Comparison of ENCODE assay signal across 9 cellular contexts in genomic region chr4:102678107-102678506, GRCh38.
"Had no signal": no experiment of that assay in that cellular context is flagged by ENCODE, and none has a peak within 500 bp of the region (broad histone marks: within the 10 kb centered on the region; RNA-seq: fewer than 3 reads in every experiment).

No MANE protein-coding gene starts in this region.

- H3K27ac ChIP-seq: gastrocnemius medialis, heart right ventricle, parathyroid adenoma had no signal

- H3K27me3 ChIP-seq: gastrocnemius medialis, heart right ventricle had no signal

- H3K36me3 ChIP-seq: gastrocnemius medialis had no signal

- H3K4me3 ChIP-seq: gastrocnemius medialis, heart right ventricle had no signal

- H3K9me3 ChIP-seq: gastrocnemius medialis had no signal

- DNase-seq: activated CD4-positive, alpha-beta T cell treated with anti-CD3 and anti-CD28 coated beads, Interleukin-2, amount 50 U/mL, for 4 hours; activated CD4-positive, CD25-positive, alpha-beta regulatory T cell treated with anti-CD3 and anti-CD28 coated beads, Interleukin-2, amount 50 U/mL, for 72 hours; activated gamma-delta T cell; activated T-cell treated with anti-CD3 and anti-CD28 coated beads, Interleukin-2, amount 50 U/mL, for 48 hours; amygdala; gastrocnemius medialis; heart right ventricle; T-helper 9 cell had no signal

- H3K4me1 ChIP-seq: gastrocnemius medialis, parathyroid adenoma had no signal

- ATAC-seq: gastrocnemius medialis, heart right ventricle had no signal
